In genomic region chr1:181090653-181091126, GRCh38 we compare ENCODE assay signal across 8 cellular contexts. TPM values are rescaled to one million over a fixed set of nuclear protein-coding genes. Genes with fewer than 3 reads are reported as not detected.
DNase-seq lines count a peak whose midpoint lies in the region; ATAC-seq and TF ChIP-seq lines count a peak whose summit lies in the region.

No MANE protein-coding gene starts in this region.

- DNase-seq in GM12865 (ENCODE audit: low read depth), result peak; percentile 77
- DNase-seq in OCI-LY7 (ENCODE audit: low spot score), result peak; percentile 18
- peak; percentile 60 for DNase-seq in MCF 10A (ENCODE audit: unreplicated experiment)
- DNase-seq in vagina (ENCODE audit: extremely low spot score in 2 of 2), result no peak
- DNase-seq in COLO668 (lab: John Stamatoyannopoulos, UW; ENCODE audit: unreplicated experiment), result no peak
- no peak for DNase-seq in sciatic nerve (ENCODE audit: low spot score)

- H3K9me2 ChIP-seq in OCI-LY7 (ENCODE audit: insufficient read depth, low read length), result no peaks in the 10 kb centered on the region

- H3K4me1 ChIP-seq in OCI-LY7 (ENCODE audit: insufficient read depth, low read length, poor library complexity, severe bottlenecking), result peaks cover 27% of the 10 kb centered on the region
- peaks cover 56% of the 10 kb centered on the region for H3K4me1 ChIP-seq in mononuclear cell (ENCODE audit: insufficient read depth, low read length)
- peaks cover 46% of the 10 kb centered on the region for H3K4me1 ChIP-seq in vagina

- POLR2A ChIA-PET in OCI-LY7 (lab: Charles Lee) (interaction anchor here (0.5 to 1.9 kb wide), 16 partner anchors 8 to 304 kb away, joined by 3 to 13 read pairs (median 4); no protein-coding TSS in a partner anchor), MCF 10A (lab: Yijun Ruan, JAX) (interaction anchor here (0.5 to 38.3 kb wide), 21 partner anchors 11 to 590 kb away, joined by 3 to 1402 read pairs (median 8); partner anchors contain the start of genes ACBD6, MR1 and STX6)

- H3K27me3 ChIP-seq in mononuclear cell (ENCODE audit: insufficient read depth, low read length) (no peaks in the 10 kb centered on the region), vagina (no peaks in the 10 kb centered on the region)

- peaks cover 74% of the 10 kb centered on the region for H3K36me3 Mint-ChIP-seq in MCF 10A (ENCODE audit: insufficient read depth, unreplicated experiment)

- TF ChIP-seq POLR2A in vagina (IDR thresholded peaks at IDR 0.05), result no peak

- no peaks in the 10 kb centered on the region for H3K27me3 Mint-ChIP-seq in MCF 10A (ENCODE audit: insufficient read depth, unreplicated experiment)

- H3K27ac ChIP-seq in OCI-LY7 (ENCODE audit: low read depth, low read length, poor library complexity, severe bottlenecking) (no peak overlapping the region), vagina (peak overlapping the region; percentile 93)

- BruUV-seq in OCI-LY7 (replicated peaks; lab: Mats Ljungman, UMichigan) (no TSS peak), MCF 10A (replicated peaks; lab: Mats Ljungman, UMichigan) (no TSS peak)

- H3K27ac Mint-ChIP-seq in MCF 10A (ENCODE audit: low read depth, unreplicated experiment), result peak overlapping the region; percentile 99

- H3K36me3 ChIP-seq in OCI-LY7 (ENCODE audit: insufficient read depth, low read length) (peaks cover 4% of the 10 kb centered on the region; the same call in 1 of the 2 replicates), vagina (peaks cover 0 to 6% of the 10 kb centered on the region in 2 donors)

- peaks cover 51% of the 10 kb centered on the region for H3K4me1 Mint-ChIP-seq in MCF 10A (ENCODE audit: insufficient read depth, unreplicated experiment)

- ATAC-seq in GM21367 (IDR thresholded peaks at IDR 0.05; ENCODE audit: unreplicated experiment) (no peak), sciatic nerve (no peak)

- no peak overlapping the region for H2AFZ ChIP-seq in OCI-LY7 (ENCODE audit: low read length)

- H3K4me3 ChIP-seq in GM12865 (ENCODE audit: low read depth, low read length) (peak overlapping the region; percentile 94), OCI-LY7 (ENCODE audit: low read depth, low read length, poor library complexity, severe bottlenecking) (peak overlapping the region; percentile 81), mononuclear cell (ENCODE audit: low read length) (peak overlapping the region; percentile 89), vagina (peak overlapping the region; percentile 71 to 77)

- H3K9me3 ChIP-seq in OCI-LY7 (ENCODE audit: low read length) (no peaks in the 10 kb centered on the region), mononuclear cell (ENCODE audit: low read depth, low read length) (no peaks in the 10 kb centered on the region), vagina (no peaks in the 10 kb centered on the region)

- peaks cover 24% of the 10 kb centered on the region for H4K20me1 ChIP-seq in OCI-LY7 (ENCODE audit: insufficient read depth, low read length)

- intact Hi-C loops in OCI-LY7 (cut with micrococcal nuclease; ENCODE audit: unreplicated experiment), result loop anchor here (1.0 kb wide), 1 partner anchor 15 kb away; no protein-coding TSS in a partner anchor
- intact Hi-C loops in MCF 10A (cut with micrococcal nuclease), result loop anchor here (1.0 kb wide), 6 partner anchors 9 to 335 kb away; no protein-coding TSS in a partner anchor
- intact Hi-C loops in vagina (cut with DNase I), result loop anchor here (5.0 kb wide), 1 partner anchor 58 kb away; the partner anchor contains the start of gene MR1
- intact Hi-C loops in sciatic nerve (cut with DNase I), result no loop called here

- H3K79me2 ChIP-seq in OCI-LY7 (ENCODE audit: insufficient read depth, low read depth, low read length), result peaks cover 23% of the 10 kb centered on the region; the same call in 1 of the 2 replicates

- no peak for TF ChIP-seq CTCF in GM12865 (IDR thresholded peaks at IDR 0.05; ENCODE audit: insufficient read depth, low read depth, low read length, missing control alignments)
- TF ChIP-seq CTCF in OCI-LY7 (conservative IDR thresholded peaks at IDR 0.05; ENCODE audit: low read length), result no peak
- no peak for TF ChIP-seq CTCF in MCF 10A (IDR thresholded peaks at IDR 0.05; ENCODE audit: unreplicated experiment)
- no peak for TF ChIP-seq CTCF in vagina (IDR thresholded peaks at IDR 0.05)

- H3K4me2 ChIP-seq in OCI-LY7 (ENCODE audit: low read length), result peak overlapping the region; percentile 97

- H3K9me3 Mint-ChIP-seq in MCF 10A (ENCODE audit: unreplicated experiment), result no peaks in the 10 kb centered on the region

- CTCF ChIA-PET in OCI-LY7 (lab: Charles Lee; ENCODE audit: unreplicated experiment) (interaction anchor here (1.3 kb wide), 1 partner anchor 14 kb away, joined by 3 read pairs; no protein-coding TSS in a partner anchor), MCF 10A (lab: Yijun Ruan, JAX) (interaction anchor here (0.6 to 12.1 kb wide), 22 partner anchors 8 to 335 kb away, joined by 3 to 215 read pairs (median 4); no protein-coding TSS in a partner anchor)

- peak overlapping the region; percentile 100 for H3K4me3 Mint-ChIP-seq in MCF 10A (ENCODE audit: unreplicated experiment)

RNA-seq across cellular contexts. Expression of gene IER5, which starts 2.2 kb away (rescaled TPM):
- 14.3 and 18.3 TPM in 2 replicates for total RNA-seq in OCI-LY7 (2014; rRNA removed; shearing (Covaris generic))
- 7.2 and 8.2 TPM in 2 replicates for total RNA-seq in OCI-LY7 (2022)
- 47.5 and 49.5 TPM in 2 replicates for total RNA-seq in MCF 10A (2022)
- 170 TPM for total RNA-seq in mononuclear cell
- 13.0 TPM for total RNA-seq in vagina
- 10.9 TPM for total RNA-seq in sciatic nerve

RNA-seq across cellular contexts. Expression of gene MR1, which starts 56.9 kb away (rescaled TPM):
- total RNA-seq in OCI-LY7 (2014; rRNA removed; shearing (Covaris generic)), result 5.9 and 7.9 TPM in 2 replicates
- total RNA-seq in OCI-LY7 (2022) (15.8 and 18.3 TPM in 2 replicates), MCF 10A (2022) (33.4 and 46.6 TPM in 2 replicates), mononuclear cell (19.2 TPM), vagina (12.8 TPM), sciatic nerve (17.0 TPM)

Comparison
In these comparisons a context has a peak if more than half of its experiments do, and no peak if none do; other contexts are left out.
1. DNase-seq: peak in GM12865 (single experiment), OCI-LY7 (single experiment) and MCF 10A (single experiment); none in vagina (0 of 2), COLO668 (single experiment) and sciatic nerve (single experiment).
2. Peak in every context shown above with its lines, with median percentiles within 50 percentile points of each other: H3K4me3 ChIP-seq.